10 cellular contexts compared by ENCODE assay signal in the genomic region with DNA sequence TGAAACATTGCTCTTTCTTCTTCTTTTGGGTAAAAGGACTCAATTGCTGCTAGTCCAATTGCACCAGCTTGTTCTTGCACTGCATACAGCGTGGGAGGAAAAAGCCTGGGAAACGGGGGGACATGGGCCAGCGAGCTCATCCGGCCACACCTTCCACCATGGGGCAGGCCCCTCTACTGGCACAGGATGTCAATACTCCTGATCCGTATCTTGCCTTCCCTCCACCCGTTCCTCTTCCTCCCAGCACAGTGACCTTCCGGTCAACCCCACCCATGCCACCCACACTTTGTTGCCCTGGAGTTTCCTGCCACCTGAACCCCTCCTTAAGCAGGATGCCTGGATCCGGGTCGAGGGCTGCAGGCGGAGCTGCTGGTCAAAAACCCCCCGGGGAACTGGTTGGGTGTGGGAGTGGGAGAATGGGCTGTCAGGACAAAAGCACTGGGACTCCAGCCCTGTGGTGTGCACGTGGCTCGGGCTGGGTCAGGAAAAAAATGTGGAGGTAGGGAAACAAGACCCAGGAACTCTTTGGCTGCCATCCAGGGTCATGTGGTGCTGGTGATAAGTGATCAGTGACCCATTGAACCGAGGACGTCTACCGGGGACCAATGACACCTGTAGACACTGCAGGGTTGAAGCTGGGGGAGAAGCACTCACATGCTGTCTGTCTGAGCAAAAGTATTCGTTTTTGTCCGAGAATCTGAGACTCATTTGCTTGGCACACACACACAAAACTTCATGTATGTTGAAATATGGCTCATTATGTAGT. TPM values are rescaled to one million over a fixed set of nuclear protein-coding genes. Genes with fewer than 3 reads are reported as not detected.
DNase-seq lines count a peak whose midpoint lies in the region; ATAC-seq lines count a peak whose summit lies in the region.
"Had no signal": no experiment of that assay in that cellular context is flagged by ENCODE, and none has a peak within 500 bp of the region (broad histone marks: within the 10 kb centered on the region; RNA-seq: fewer than 3 reads in every experiment).

No MANE protein-coding gene starts in this region.

- H3K4me3 Mint-ChIP-seq in T-helper 2 cell treated with Interferon-gamma antibody and Interleukin-4, amounts not matched to agents 5 μg/mL and 100 μg/mL, for 36 hours, result peak overlapping the region; percentile 74
- H3K4me3 Mint-ChIP-seq in immature natural killer cell, result peak overlapping the region; percentile 11 to 72 (median 57)
- peak overlapping the region; percentile 80 for H3K4me3 Mint-ChIP-seq in stimulated activated naive CD8-positive, alpha-beta T cell treated with anti-CD3 and anti-CD28 coated beads, Interleukin-15, amount 100 ng/mL, for 72 hours

- ATAC-seq in stimulated activated naive CD8-positive, alpha-beta T cell treated with anti-CD3 and anti-CD28 coated beads, Interleukin-15, amount 100 ng/mL, for 72 hours, result no peak
- no peak for ATAC-seq in HG03354 (IDR thresholded peaks at IDR 0.05; ENCODE audit: poor library complexity, severe bottlenecking, unreplicated experiment)

- peaks cover 83% of the 10 kb centered on the region for H3K4me1 Mint-ChIP-seq in T-helper 2 cell treated with Interferon-gamma antibody and Interleukin-4, amounts not matched to agents 5 μg/mL and 100 μg/mL, for 36 hours (ENCODE audit: low read depth)
- H3K4me1 Mint-ChIP-seq in immature natural killer cell, result peaks cover 49 to 64% of the 10 kb centered on the region in 2 donors
- H3K4me1 Mint-ChIP-seq in stimulated activated naive CD8-positive, alpha-beta T cell treated with anti-CD3 and anti-CD28 coated beads, Interleukin-15, amount 100 ng/mL, for 72 hours, result peaks cover 79% of the 10 kb centered on the region

- no peaks in the 10 kb centered on the region for H3K27me3 Mint-ChIP-seq in T-helper 2 cell treated with Interferon-gamma antibody and Interleukin-4, amounts not matched to agents 5 μg/mL and 100 μg/mL, for 36 hours (ENCODE audit: low read depth)
- peaks cover 15 to 26% (median 21%) of the 10 kb centered on the region in 3 donors for H3K27me3 Mint-ChIP-seq in immature natural killer cell (ENCODE audit: low read depth in 3 of 3)
- no peaks in the 10 kb centered on the region for H3K27me3 Mint-ChIP-seq in stimulated activated naive CD8-positive, alpha-beta T cell treated with anti-CD3 and anti-CD28 coated beads, Interleukin-15, amount 100 ng/mL, for 72 hours

- DNase-seq in T-helper 2 cell treated with Interferon-gamma antibody and Interleukin-4, amounts not matched to agents 5 μg/mL and 100 μg/mL, for 36 hours (ENCODE audit: low spot score), result peak; percentile 47
- DNase-seq in T-helper 2 cell (no peak), immature natural killer cell (no peak), Ammon's horn (ENCODE audit: low spot score) (no peak), medulla oblongata (ENCODE audit: extremely low spot score) (no peak)
- peak; percentile 74 for DNase-seq in activated T-cell treated with anti-CD3 and anti-CD28 coated beads, Interleukin-2, amount 50 U/mL, for 48 hours
- DNase-seq in stimulated activated naive CD8-positive, alpha-beta T cell treated with anti-CD3 and anti-CD28 coated beads, Interleukin-15, amount 100 ng/mL, for 72 hours, result peak in 1 of 2 donors; percentile 8
- DNase-seq: mesendoderm; stimulated activated CD4-positive, alpha-beta T cell treated with anti-CD3 and anti-CD28 coated beads, Interleukin-4, amount 100 ng/mL, for 1 hour had no signal

- H3K27ac Mint-ChIP-seq in T-helper 2 cell treated with Interferon-gamma antibody and Interleukin-4, amounts not matched to agents 5 μg/mL and 100 μg/mL, for 36 hours, result peak overlapping the region; percentile 74
- H3K27ac Mint-ChIP-seq in immature natural killer cell, result peak overlapping the region in 2 of 6 donors; percentile 38 to 63
- H3K27ac Mint-ChIP-seq in stimulated activated naive CD8-positive, alpha-beta T cell treated with anti-CD3 and anti-CD28 coated beads, Interleukin-15, amount 100 ng/mL, for 72 hours, result peak overlapping the region; percentile 91 to 95

- peaks cover 77% of the 10 kb centered on the region for H3K36me3 Mint-ChIP-seq in T-helper 2 cell treated with Interferon-gamma antibody and Interleukin-4, amounts not matched to agents 5 μg/mL and 100 μg/mL, for 36 hours (ENCODE audit: low read depth)
- H3K36me3 Mint-ChIP-seq in immature natural killer cell, result peaks cover 0 to 2% (median 0%) of the 10 kb centered on the region in 3 donors

- H3K9me3 Mint-ChIP-seq in T-helper 2 cell treated with Interferon-gamma antibody and Interleukin-4, amounts not matched to agents 5 μg/mL and 100 μg/mL, for 36 hours, result no peaks in the 10 kb centered on the region
- H3K9me3 Mint-ChIP-seq in immature natural killer cell, result no peaks in the 10 kb centered on the region
- no peaks in the 10 kb centered on the region for H3K9me3 Mint-ChIP-seq in stimulated activated naive CD8-positive, alpha-beta T cell treated with anti-CD3 and anti-CD28 coated beads, Interleukin-15, amount 100 ng/mL, for 72 hours

RNA-seq across cellular contexts. Expression of gene IL2RA, which starts 8.2 kb away (rescaled TPM):
- polyA plus RNA-seq in immature natural killer cell, result 1 to 10 TPM; 2.7 to 3.9 (median 3.6) TPM

RNA-seq across cellular contexts. Expression of gene RBM17, which starts 34.8 kb away (rescaled TPM):
- 10 to 100 TPM; 30.9 to 91.5 (median 55.5) TPM for polyA plus RNA-seq in immature natural killer cell

Comparison
In these comparisons a context has a peak if more than half of its experiments do, and no peak if none do; other contexts are left out.
1. DNase-seq: peak in T-helper 2 cell treated with Interferon-gamma antibody and Interleukin-4, amounts not matched to agents 5 μg/mL and 100 μg/mL, for 36 hours (single experiment) and activated T-cell treated with anti-CD3 and anti-CD28 coated beads, Interleukin-2, amount 50 U/mL, for 48 hours (2 of 2); none in T-helper 2 cell (0 of 5), immature natural killer cell (0 of 3), Ammon's horn (single experiment) and medulla oblongata (single experiment).
2. Peak in every context shown above with its lines, with median percentiles within 50 percentile points of each other: H3K4me3 Mint-ChIP-seq.